ENCODE assay signal across 13 cellular contexts in the genomic region with DNA sequence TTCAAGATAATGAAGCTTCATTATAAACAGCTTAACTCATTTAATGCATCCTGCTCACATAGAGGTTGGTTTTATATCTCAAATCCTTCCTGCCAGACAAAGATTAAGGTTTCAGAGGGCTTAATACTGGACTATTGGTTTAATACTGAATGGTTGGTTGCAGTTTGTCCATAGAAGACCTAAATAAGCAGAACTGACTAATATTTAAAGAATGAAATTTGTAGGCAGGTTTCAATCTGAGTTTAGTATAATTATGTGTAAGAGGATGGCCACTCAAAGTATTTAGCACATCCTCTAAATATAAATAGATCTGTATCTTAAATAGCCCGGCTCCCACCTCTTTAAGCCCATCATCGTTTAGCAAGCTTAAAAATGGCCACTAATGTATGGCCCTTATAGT.
DNase-seq lines count a peak whose midpoint lies in the region; ATAC-seq and TF ChIP-seq lines count a peak whose summit lies in the region.
"Had no signal": no experiment of that assay in that cellular context is flagged by ENCODE, and none has a peak within 500 bp of the region (broad histone marks: within the 10 kb centered on the region; RNA-seq: fewer than 3 reads in every experiment).

No MANE protein-coding gene starts in this region.

- no peak overlapping the region for H3K9ac ChIP-seq in smooth muscle cell (ENCODE audit: low read depth)

- H3K27me3 ChIP-seq in smooth muscle cell (ENCODE audit: low read depth): no peaks in the 10 kb centered on the region
- no peaks in the 10 kb centered on the region for H3K27me3 ChIP-seq in BE2C

- peak overlapping the region; percentile 70 for H3K27ac ChIP-seq in smooth muscle cell (ENCODE audit: low read depth)

- H3K4me2 ChIP-seq in smooth muscle cell: peak overlapping the region; percentile 34

- H3K4me3 ChIP-seq in smooth muscle cell (no peak overlapping the region), BE2C (ENCODE audit: low read depth, low read length) (no peak overlapping the region)
- H3K4me3 ChIP-seq: lung had no signal

- WGBS in smooth muscle cell (ENCODE audit: low lambda C conversion rate): 53% methylated on average over 2 of the region's 2 CpGs

- no peak for TF ChIP-seq CTCF in smooth muscle cell (IDR thresholded peaks at IDR 0.05; ENCODE audit: borderline replicate concordance, insufficient read depth, poor library complexity, severe bottlenecking)
- TF ChIP-seq CTCF in BE2C (IDR thresholded peaks at IDR 0.05; ENCODE audit: low read depth, low read length): no peak

- H4K20me1 ChIP-seq in smooth muscle cell (ENCODE audit: low read depth): no peaks in the 10 kb centered on the region

- peak; percentile 79 for ATAC-seq in GM18870 (IDR thresholded peaks at IDR 0.05; ENCODE audit: unreplicated experiment)
- peak; percentile 75 for ATAC-seq in HG02571 (IDR thresholded peaks at IDR 0.05; ENCODE audit: unreplicated experiment)
- ATAC-seq in HG03378 (IDR thresholded peaks at IDR 0.05; ENCODE audit: unreplicated experiment): peak; percentile 87
- ATAC-seq: activated T-cell treated with anti-CD3 and anti-CD28 coated beads, Interleukin-2, amount 50 U/mL, for 4 hours; Right ventricle myocardium inferior had no signal

- H2AFZ ChIP-seq in smooth muscle cell (ENCODE audit: low read depth): no peak overlapping the region

- H3K4me1 ChIP-seq in smooth muscle cell (ENCODE audit: low read depth) (peaks cover 7% of the 10 kb centered on the region), BE2C (peaks cover 31% of the 10 kb centered on the region)

- no peak for DNase-seq in smooth muscle cell (lab: John Stamatoyannopoulos, UW; ENCODE audit: unreplicated experiment)
- DNase-seq in activated CD4-positive, alpha-beta T cell treated with anti-CD3 and anti-CD28 coated beads for 48 hours: no peak
- DNase-seq in AG08395 (ENCODE audit: low spot score): no peak
- no peak for DNase-seq in NCI-H524 (lab: John Stamatoyannopoulos, UW)
- DNase-seq in BE2C: no peak
- DNase-seq: activated T-cell treated with anti-CD3 and anti-CD28 coated beads, Interleukin-2, amount 50 U/mL, for 4 hours; COR-L47; hypothalamus had no signal

- no peaks in the 10 kb centered on the region for H3F3A ChIP-seq in smooth muscle cell (ENCODE audit: low read depth)

- H3K79me2 ChIP-seq in smooth muscle cell (ENCODE audit: low read depth): no peaks in the 10 kb centered on the region

- H3K36me3 ChIP-seq in smooth muscle cell (ENCODE audit: low read depth) (no peaks in the 10 kb centered on the region), BE2C (no peaks in the 10 kb centered on the region; the same call in 1 of the 2 replicates)

- no peaks in the 10 kb centered on the region for H3K9me3 ChIP-seq in smooth muscle cell (replicated peaks; ENCODE audit: low read depth)
- H3K9me3 ChIP-seq in BE2C: no peaks in the 10 kb centered on the region
